In genomic region chrX:38327007-38327774, GRCh38 we compare ENCODE assay signal across 8 cellular contexts. TPM values are rescaled to one million over a fixed set of nuclear protein-coding genes. Genes with fewer than 3 reads are reported as not detected.
DNase-seq lines count a peak whose midpoint lies in the region; ATAC-seq and TF ChIP-seq lines count a peak whose summit lies in the region.

Gene RPGR, minus strand, starts transcription at chrX:38327509. Its CDS starts 142 bp downstream, at chrX:38327367.

- POLR2A ChIA-PET in WTC11 (lab: Charles Lee) = interaction anchor here (0.5 to 1.0 kb wide), 3 partner anchors 8 to 1549 kb away, joined by 3 read pairs; no protein-coding TSS in a partner anchor

- H3K27me3 Mint-ChIP-seq in WTC11 (ENCODE audit: low read depth) = no peaks in the 10 kb centered on the region

- TF ChIP-seq POLR2A in spleen (IDR thresholded peaks at IDR 0.05) = peak in 1 of 3 donors; percentile 43

- ATAC-seq in GM18907 (IDR thresholded peaks at IDR 0.05; ENCODE audit: unreplicated experiment) = peak; percentile 98
- peak; percentile 92 for ATAC-seq in HG03159 (IDR thresholded peaks at IDR 0.05; ENCODE audit: unreplicated experiment)
- peak; percentile 95 for ATAC-seq in WTC11

- TF ChIP-seq CTCF in WTC11 (IDR thresholded peaks at IDR 0.05) = peak; percentile 35
- peak; percentile 82 for TF ChIP-seq CTCF in cardiac fibroblast (IDR thresholded peaks at IDR 0.05; ENCODE audit: low read depth, low read length)
- TF ChIP-seq CTCF in spleen (IDR thresholded peaks at IDR 0.05 in 8 of 11, conservative IDR thresholded peaks at IDR 0.05 in 3 of 11) = peak; percentile 55 to 88 (median 80)

- H3K4me3 Mint-ChIP-seq in WTC11 = peak within 1 kb of the TSS; percentile 88

- no peaks in the 10 kb centered on the region for H3K27me3 ChIP-seq in spleen (replicated peaks in 1 of 7)

- peak within 1 kb of the TSS; percentile 98 for H3K27ac Mint-ChIP-seq in WTC11

- WGBS in spleen, 5 donors = 1 to 40% (median 2%) methylated on average over 23 to 67 of the region's 67 CpGs

- peak within 1 kb of the TSS; percentile 60 to 73 for H3K4me3 ChIP-seq in cardiac fibroblast (replicated peaks in 1 of 2; ENCODE audit: low read depth in 2 of 2, low read length in 2 of 2)
- peak within 1 kb of the TSS; percentile 64 to 90 (median 74) for H3K4me3 ChIP-seq in spleen

- no peaks in the 10 kb centered on the region for H3K36me3 Mint-ChIP-seq in WTC11

- H3K9me3 Mint-ChIP-seq in WTC11 = no peaks in the 10 kb centered on the region

- H3K4me1 ChIP-seq in spleen = peaks cover 0 to 20% (median 7%) of the 10 kb centered on the region in 6 donors

- no peaks in the 10 kb centered on the region for H3K36me3 ChIP-seq in spleen

- CTCF ChIA-PET in WTC11 (lab: Charles Lee) = interaction anchor here (0.6 to 1.6 kb wide), 14 partner anchors 16 to 333 kb away, joined by 3 to 8 read pairs (median 4); a partner anchor contains a TSS

- peaks cover 10% of the 10 kb centered on the region; the same call in 1 of the 2 replicates for H3K4me1 Mint-ChIP-seq in WTC11

- H3K9me3 ChIP-seq in spleen = no peaks in the 10 kb centered on the region

- peak within 1 kb of the TSS; percentile 70 to 93 (median 85) for H3K27ac ChIP-seq in spleen

- DNase-seq in AG08396 (ENCODE audit: low spot score) (peak; percentile 90), NCI-H2196 treated with DMSO at 0.1 percent for 48 hours (lab: John Stamatoyannopoulos, UW; ENCODE audit: unreplicated experiment) (peak; percentile 71), WTC11 (ENCODE audit: low spot score) (peak; percentile 93), cardiac fibroblast (ENCODE audit: low read depth in 2 of 2) (peak; percentile 95 to 96), inferior parietal cortex (ENCODE audit: extremely low spot score) (peak; percentile 79), spleen (peak; percentile 97)

- intact Hi-C loops in spleen (cut with DNase I; ENCODE audit: low total_unique reads) = no loop called here

TF ChIP-seq in WTC11, 78 proteins besides CTCF, POLR2A, EP300 and RAD21:
- TF ChIP-seq IRF2 (CRISPR knock-in tag; IDR thresholded peaks at IDR 0.05; ENCODE audit: borderline replicate concordance, low read depth) (no peak), FOXP1 (CRISPR knock-in tag; IDR thresholded peaks at IDR 0.05; ENCODE audit: borderline replicate concordance) (peak; percentile 33; the same call in 1 of the 2 replicates), ARID4B (CRISPR knock-in tag; IDR thresholded peaks at IDR 0.05; ENCODE audit: borderline replicate concordance) (peak; percentile 77; the same call in 1 of the 2 replicates), ZNF396 (CRISPR knock-in tag; IDR thresholded peaks at IDR 0.05; ENCODE audit: borderline replicate concordance) (no peak), EMX1 (CRISPR knock-in tag; IDR thresholded peaks at IDR 0.05) (no peak), TEAD1 (CRISPR knock-in tag; IDR thresholded peaks at IDR 0.05) (peak; percentile 34; the same call in 1 of the 2 replicates), SP1 (CRISPR knock-in tag; conservative IDR thresholded peaks at IDR 0.05) (peak; percentile 92), RELA (CRISPR knock-in tag; IDR thresholded peaks at IDR 0.05; ENCODE audit: borderline replicate concordance) (0 out of 2 replicates have a peak, but pooled peaks have one; percentile 26), FOXK1 (CRISPR knock-in tag; IDR thresholded peaks at IDR 0.05) (peak; percentile 93), MAX (CRISPR knock-in tag; IDR thresholded peaks at IDR 0.05) (peak; percentile 65), ZNF281 (CRISPR knock-in tag; IDR thresholded peaks at IDR 0.05) (peak; percentile 87), MYBL2 (CRISPR knock-in tag; IDR thresholded peaks at IDR 0.05) (peak; percentile 35; the same call in 1 of the 2 replicates), E2F5 (CRISPR knock-in tag; IDR thresholded peaks at IDR 0.05) (peak; percentile 28; the same call in 1 of the 2 replicates)
TF ChIP-seq in WTC11: peak in this region for 10.

RNA-seq across cellular contexts. Expression of gene RPGR, which starts in this region (rescaled TPM):
- total RNA-seq in WTC11 (2021) = 8.5 to 11.1 TPM (median 10.7 TPM) in 3 replicates
- total RNA-seq in spleen = 10 to 100 TPM; 10.5 to 34.5 (median 14.0) TPM
- 10 to 100 TPM in 1 of 3 donors, 1 to 10 TPM in 2; 5.9 to 11.0 (median 8.7) TPM for polyA plus RNA-seq in spleen

Comparison
In these comparisons a context has a peak if more than half of its experiments do, and no peak if none do; other contexts are left out.
1. Peak in every context shown above with its lines: DNase-seq, ATAC-seq, H3K4me3 ChIP-seq and H3K27ac ChIP-seq.